8 cellular contexts compared by ENCODE assay signal in genomic region chr13:45851171-45851889, GRCh38. TPM values are rescaled to one million over a fixed set of nuclear protein-coding genes. Genes with fewer than 3 reads are reported as not detected.
DNase-seq lines count a peak whose midpoint lies in the region; ATAC-seq and TF ChIP-seq lines count a peak whose summit lies in the region.

TSS of gene SIAH3 (minus strand) at chr13:45851753. CDS start at chr13:45851629, 124 bp downstream.

- H3K36me3 Mint-ChIP-seq in Caco-2 (ENCODE audit: insufficient read depth, unreplicated experiment) (no peaks in the 10 kb centered on the region), nephron (ENCODE audit: low read depth) (no peaks in the 10 kb centered on the region)
- no peaks in the 10 kb centered on the region for H3K36me3 Mint-ChIP-seq in effector memory CD8-positive, alpha-beta T cell (ENCODE audit: insufficient read depth)

- CTCF ChIA-PET in Caco-2 (lab: Charles Lee), result no interaction called here

- BruUV-seq in Caco-2 (replicated peaks; lab: Mats Ljungman, UMichigan), result no TSS peak

- intact Hi-C loops in Caco-2 (cut with micrococcal nuclease; ENCODE audit: unreplicated experiment), result no loop called here

- no peak for DNase-seq in Caco-2
- DNase-seq in effector memory CD8-positive, alpha-beta T cell, result no peak
- DNase-seq in NCI-H2029 treated with DMSO at 0.1 percent for 48 hours (lab: John Stamatoyannopoulos, UW), result no peak
- no peak for DNase-seq in NOMO-1 treated with dmso at 0.1 percent for 144 hours (lab: John Stamatoyannopoulos, UW; ENCODE audit: unreplicated experiment)
- DNase-seq in HCEC 1CT, result no peak
- DNase-seq in germinal center (ENCODE audit: low spot score), result no peak

- POLR2A ChIA-PET in Caco-2 (lab: Charles Lee), result no interaction called here

- peak; percentile 27 for ATAC-seq in effector memory CD8-positive, alpha-beta T cell (replicated peaks)

- no peaks in the 10 kb centered on the region for H3K4me1 ChIP-seq in Caco-2

- 0 out of 2 replicates have a peak, but pooled peaks cover 9% of the 10 kb centered on the region for H3K9me3 ChIP-seq in Caco-2

- peaks cover 39% of the 10 kb centered on the region for H3K27me3 Mint-ChIP-seq in Caco-2 (ENCODE audit: insufficient read depth, unreplicated experiment)
- peaks cover 69 to 88% of the 10 kb centered on the region in 2 donors for H3K27me3 Mint-ChIP-seq in effector memory CD8-positive, alpha-beta T cell
- H3K27me3 Mint-ChIP-seq in nephron (ENCODE audit: low read depth), result peaks cover 41% of the 10 kb centered on the region

- peak within 1 kb of the TSS; percentile 41; the same call in 1 of the 2 replicates for H3K27ac ChIP-seq in VCaP

- no peaks in the 10 kb centered on the region for H3K27me3 ChIP-seq in Caco-2 (replicated peaks; ENCODE audit: control insufficient read depth, insufficient read depth, low read length)

- no peaks in the 10 kb centered on the region for H3K9me3 Mint-ChIP-seq in Caco-2 (ENCODE audit: unreplicated experiment)
- H3K9me3 Mint-ChIP-seq in effector memory CD8-positive, alpha-beta T cell, result peaks cover 0 to 4% of the 10 kb centered on the region in 2 donors
- no peaks in the 10 kb centered on the region for H3K9me3 Mint-ChIP-seq in nephron

- H3K36me3 ChIP-seq in Caco-2 (ENCODE audit: control insufficient read depth, insufficient read depth, low read length), result no peaks in the 10 kb centered on the region

- no peak within 1 kb of the TSS for H3K4me3 ChIP-seq in Caco-2 (ENCODE audit: low read depth, low read length)

- H3K4me3 Mint-ChIP-seq in Caco-2 (ENCODE audit: unreplicated experiment) (peak within 1 kb of the TSS; percentile 70), nephron (peak within 1 kb of the TSS; percentile 83 to 93 (median 89))
- H3K4me3 Mint-ChIP-seq in effector memory CD8-positive, alpha-beta T cell, result peak within 1 kb of the TSS; percentile 70 to 78

- TF ChIP-seq CTCF in Caco-2 (IDR thresholded peaks at IDR 0.05; ENCODE audit: insufficient read depth in 1 of 2, low read depth in 1 of 2, low read length in 1 of 2, severe bottlenecking in 1 of 2, unreplicated experiment in 1 of 2) (no peak), VCaP (conservative IDR thresholded peaks at IDR 0.05) (no peak), nephron (IDR thresholded peaks at IDR 0.05; ENCODE audit: unreplicated experiment in 3 of 3) (no peak)

- H3K27ac Mint-ChIP-seq in Caco-2 (ENCODE audit: unreplicated experiment) (no peak within 1 kb of the TSS), nephron (peak within 1 kb of the TSS; percentile 18 to 95 (median 85))
- H3K27ac Mint-ChIP-seq in effector memory CD8-positive, alpha-beta T cell, result peak within 1 kb of the TSS in 1 of 2 donors; percentile 2

- H3K4me1 Mint-ChIP-seq in Caco-2 (ENCODE audit: low read depth, unreplicated experiment) (no peaks in the 10 kb centered on the region), nephron (peaks cover 49% of the 10 kb centered on the region)
- H3K4me1 Mint-ChIP-seq in effector memory CD8-positive, alpha-beta T cell (ENCODE audit: low read depth in 2 of 2), result peaks cover 25 to 34% of the 10 kb centered on the region in 2 donors

RNA-seq across cellular contexts. Expression of gene SIAH3, which starts in this region (rescaled TPM):
- total RNA-seq in Caco-2 (2022), result not detected in 2 replicates
